ENCODE assay signal across 8 cellular contexts in genomic region chr2:176085861-176086771, GRCh38. TPM values are rescaled to one million over a fixed set of nuclear protein-coding genes. Genes with fewer than 3 reads are reported as not detected.
DNase-seq lines count a peak whose midpoint lies in the region; ATAC-seq and TF ChIP-seq lines count a peak whose summit lies in the region.

No MANE protein-coding gene starts in this region.

- peaks cover 3% of the 10 kb centered on the region for H3K9me3 Mint-ChIP-seq in activated naive CD8-positive, alpha-beta T cell treated with anti-CD3 and anti-CD28 coated beads, Interleukin-2, amount 10 ng/mL, durations not matched to agents 7 days and 5 days

- no peak overlapping the region for H3K4me3 Mint-ChIP-seq in activated naive CD8-positive, alpha-beta T cell treated with anti-CD3 and anti-CD28 coated beads, Interleukin-2, amount 10 ng/mL, durations not matched to agents 7 days and 5 days

- peaks cover 97% of the 10 kb centered on the region for H3K27me3 ChIP-seq in kidney epithelial cell (ENCODE audit: control insufficient read depth, insufficient read depth, low read length)

- H3K27ac Mint-ChIP-seq in activated naive CD8-positive, alpha-beta T cell treated with anti-CD3 and anti-CD28 coated beads, Interleukin-2, amount 10 ng/mL, durations not matched to agents 7 days and 5 days = peak overlapping the region; percentile 11

- peaks cover 97% of the 10 kb centered on the region for H3K27me3 Mint-ChIP-seq in activated naive CD8-positive, alpha-beta T cell treated with anti-CD3 and anti-CD28 coated beads, Interleukin-2, amount 10 ng/mL, durations not matched to agents 7 days and 5 days

- peaks cover 7% of the 10 kb centered on the region for H3K36me3 Mint-ChIP-seq in activated naive CD8-positive, alpha-beta T cell treated with anti-CD3 and anti-CD28 coated beads, Interleukin-2, amount 10 ng/mL, durations not matched to agents 7 days and 5 days

- TF ChIP-seq CTCF in kidney epithelial cell (IDR thresholded peaks at IDR 0.05; ENCODE audit: insufficient read depth, low read length, poor library complexity, severe bottlenecking) = peak; percentile 48

- no peak overlapping the region for H3K4me3 ChIP-seq in kidney epithelial cell (ENCODE audit: low read depth, low read length)

- no peak for ATAC-seq in activated naive CD8-positive, alpha-beta T cell treated with anti-CD3 and anti-CD28 coated beads, Interleukin-2, amount 10 ng/mL, durations not matched to agents 7 days and 5 days (ENCODE audit: low read depth)
- ATAC-seq in HG02610 (IDR thresholded peaks at IDR 0.05; ENCODE audit: unreplicated experiment) = no peak

- DNase-seq in NCI-H2029 (lab: John Stamatoyannopoulos, UW) (peak; percentile 29), NCI-H2029 treated with DMSO at 0.1 percent for 48 hours (lab: John Stamatoyannopoulos, UW) (no peak), M059J (ENCODE audit: low read depth) (peak; percentile 48), kidney epithelial cell (ENCODE audit: low read depth) (no peak), HK-2 (ENCODE audit: unreplicated experiment) (no peak), KG1 (lab: John Stamatoyannopoulos, UW) (no peak)
- no peak for DNase-seq in activated naive CD8-positive, alpha-beta T cell treated with anti-CD3 and anti-CD28 coated beads, Interleukin-2, amount 10 ng/mL, durations not matched to agents 7 days and 5 days

- POLR2A ChIA-PET in activated naive CD8-positive, alpha-beta T cell treated with anti-CD3 and anti-CD28 coated beads, Interleukin-2, amount 10 ng/mL, durations not matched to agents 7 days and 5 days (lab: Charles Lee) = no interaction called here

- peaks cover 4% of the 10 kb centered on the region for H3K4me1 Mint-ChIP-seq in activated naive CD8-positive, alpha-beta T cell treated with anti-CD3 and anti-CD28 coated beads, Interleukin-2, amount 10 ng/mL, durations not matched to agents 7 days and 5 days

- no peaks in the 10 kb centered on the region for H3K36me3 ChIP-seq in kidney epithelial cell (ENCODE audit: control insufficient read depth, insufficient read depth, low read length)

RNA-seq across cellular contexts. Expression of gene EVX2, which starts 2.4 kb away (rescaled TPM):
- total RNA-seq in M059J (2014; rRNA removed; shearing (Covaris generic)) = not detected in 2 replicates
- not detected for total RNA-seq in activated naive CD8-positive, alpha-beta T cell treated with anti-CD3 and anti-CD28 coated beads, Interleukin-2, amount 10 ng/mL, durations not matched to agents 7 days and 5 days
- total RNA-seq in kidney epithelial cell = not detected in 2 replicates

RNA-seq across cellular contexts. Expression of gene HOXD13, which starts 6.4 kb away (rescaled TPM):
- total RNA-seq in M059J (2014; rRNA removed; shearing (Covaris generic)) = 2.1 and 3.6 TPM in 2 replicates
- total RNA-seq in activated naive CD8-positive, alpha-beta T cell treated with anti-CD3 and anti-CD28 coated beads, Interleukin-2, amount 10 ng/mL, durations not matched to agents 7 days and 5 days = not detected
- total RNA-seq in kidney epithelial cell = not detected in 2 replicates

RNA-seq across cellular contexts. Expression of gene HOXD12, which starts 13.5 kb away (rescaled TPM):
- total RNA-seq in M059J (2014; rRNA removed; shearing (Covaris generic)) = 0.12 TPM in 1 of 2 replicates, not detected in the other
- total RNA-seq in activated naive CD8-positive, alpha-beta T cell treated with anti-CD3 and anti-CD28 coated beads, Interleukin-2, amount 10 ng/mL, durations not matched to agents 7 days and 5 days = not detected
- not detected in 2 replicates for total RNA-seq in kidney epithelial cell

RNA-seq across cellular contexts. Expression of gene HOXD11, which starts 21.0 kb away (rescaled TPM):
- total RNA-seq in M059J (2014; rRNA removed; shearing (Covaris generic)) = 14.3 and 16.9 TPM in 2 replicates
- not detected for total RNA-seq in activated naive CD8-positive, alpha-beta T cell treated with anti-CD3 and anti-CD28 coated beads, Interleukin-2, amount 10 ng/mL, durations not matched to agents 7 days and 5 days
- 5.4 and 16.3 TPM in 2 replicates for total RNA-seq in kidney epithelial cell

RNA-seq across cellular contexts. Expression of gene HOXD10, which starts 30.5 kb away (rescaled TPM):
- total RNA-seq in M059J (2014; rRNA removed; shearing (Covaris generic)) = 9.3 and 15.0 TPM in 2 replicates
- total RNA-seq in activated naive CD8-positive, alpha-beta T cell treated with anti-CD3 and anti-CD28 coated beads, Interleukin-2, amount 10 ng/mL, durations not matched to agents 7 days and 5 days = not detected
- 5.1 and 5.6 TPM in 2 replicates for total RNA-seq in kidney epithelial cell

Comparison
In these comparisons a context has a peak if more than half of its experiments do, and no peak if none do; other contexts are left out.
1. DNase-seq: peak in NCI-H2029 (single experiment) and M059J (single experiment); none in NCI-H2029 treated with DMSO at 0.1 percent for 48 hours (single experiment), activated naive CD8-positive, alpha-beta T cell treated with anti-CD3 and anti-CD28 coated beads, Interleukin-2, amount 10 ng/mL, durations not matched to agents 7 days and 5 days (single experiment), kidney epithelial cell (single experiment), HK-2 (single experiment) and KG1 (single experiment).